In genomic region chrX:40167240-40168182, GRCh38 we compare ENCODE assay signal across 8 cellular contexts.
DNase-seq lines count a peak whose midpoint lies in the region; ATAC-seq and TF ChIP-seq lines count a peak whose summit lies in the region.

No MANE protein-coding gene starts in this region.

- H3K27me3 Mint-ChIP-seq in endodermal cell (ENCODE audit: insufficient read depth), result peaks cover 52% of the 10 kb centered on the region
- H3K27me3 Mint-ChIP-seq in nephron progenitor cell (ENCODE audit: low read depth, poor library complexity), result peaks cover 42% of the 10 kb centered on the region

- H3K36me3 Mint-ChIP-seq in endodermal cell (ENCODE audit: low read depth) (no peaks in the 10 kb centered on the region), nephron progenitor cell (ENCODE audit: low read depth) (peaks cover 4% of the 10 kb centered on the region)

- H3K9ac ChIP-seq in endodermal cell (ENCODE audit: extremely low read depth, low read length, poor library complexity, severe bottlenecking), result no peak overlapping the region

- no peaks in the 10 kb centered on the region for H3K36me3 ChIP-seq in endodermal cell (ENCODE audit: control insufficient read depth, insufficient read depth, low read length)

- WGBS in endodermal cell (ENCODE audit: insufficient coverage in 1 of 2, insufficient read length in 1 of 2), 2 experiments, result 4 to 8% methylated on average over 7 to 65 of the region's 66 CpGs

- peaks cover 16% of the 10 kb centered on the region for H3K9me3 Mint-ChIP-seq in endodermal cell
- H3K9me3 Mint-ChIP-seq in nephron progenitor cell, result peaks cover 21% of the 10 kb centered on the region

- DNase-seq in DMS53 (lab: John Stamatoyannopoulos, UW) (peak; percentile 90), NCI-H69 (lab: John Stamatoyannopoulos, UW) (peak; percentile 93), endodermal cell (peak; percentile 90), nephron progenitor cell (peak; percentile 34), DMS 273 (lab: John Stamatoyannopoulos, UW; ENCODE audit: unreplicated experiment) (no peak)

- H3K4me1 Mint-ChIP-seq in endodermal cell (peaks cover 46% of the 10 kb centered on the region), nephron progenitor cell (peaks cover 82% of the 10 kb centered on the region)

- H3K27me3 ChIP-seq in endodermal cell (ENCODE audit: control insufficient read depth, insufficient read depth, low read length, poor library complexity, severe bottlenecking), result peaks cover 21% of the 10 kb centered on the region

- H3K4me3 Mint-ChIP-seq in endodermal cell (peak overlapping the region; percentile 60), nephron progenitor cell (peak overlapping the region; percentile 82)

- no peaks in the 10 kb centered on the region for H3K4me1 ChIP-seq in endodermal cell (ENCODE audit: control insufficient read depth, insufficient read depth, low read length)

- H3K9me3 ChIP-seq in endodermal cell (ENCODE audit: control insufficient read depth, low read length), result no peaks in the 10 kb centered on the region

- ATAC-seq in HG03342 (IDR thresholded peaks at IDR 0.05; ENCODE audit: unreplicated experiment) (no peak), GM18873 (IDR thresholded peaks at IDR 0.05; ENCODE audit: low FRiP score, unreplicated experiment) (no peak), HG03159 (IDR thresholded peaks at IDR 0.05; ENCODE audit: unreplicated experiment) (no peak)

- H3K4me3 ChIP-seq in endodermal cell (ENCODE audit: low read length), result peak overlapping the region; percentile 53

- H3K27ac ChIP-seq in endodermal cell (ENCODE audit: low read depth, low read length), result no peak overlapping the region

- H3K27ac Mint-ChIP-seq in endodermal cell, result peak overlapping the region; percentile 93
- H3K27ac Mint-ChIP-seq in nephron progenitor cell, result peak overlapping the region; percentile 45

- TF ChIP-seq CTCF in endodermal cell (conservative IDR thresholded peaks at IDR 0.05) (no peak), nephron progenitor cell (IDR thresholded peaks at IDR 0.05) (no peak)
